Comparison of ENCODE assay signal across 13 cellular contexts in genomic region chr13:45332831-45333219, GRCh38. TPM values are rescaled to one million over a fixed set of nuclear protein-coding genes. Genes with fewer than 3 reads are reported as not detected.
DNase-seq lines count a peak whose midpoint lies in the region; ATAC-seq and TF ChIP-seq lines count a peak whose summit lies in the region.
"Had no signal": no experiment of that assay in that cellular context is flagged by ENCODE, and none has a peak within 500 bp of the region (broad histone marks: within the 10 kb centered on the region; RNA-seq: fewer than 3 reads in every experiment).

No MANE protein-coding gene starts in this region.

- ATAC-seq in PC-3: no peak
- no peak for ATAC-seq in stimulated activated memory B cell treated with anti-CD40 and anti-IgM and Interleukin-4, amounts not matched to agents 10 μg/mL and 1 μg/mL and 100 μg/mL, for 72 hours
- no peak for ATAC-seq in GM21528 (IDR thresholded peaks at IDR 0.05; ENCODE audit: low FRiP score, unreplicated experiment)
- ATAC-seq: activated T-cell treated with anti-CD3 and anti-CD28 coated beads, Interleukin-2, amount 50 U/mL, for 4 hours had no signal

- H3K4me3 Mint-ChIP-seq in MCF 10A (ENCODE audit: unreplicated experiment): no peak overlapping the region
- H3K4me3 Mint-ChIP-seq in endothelial cell (ENCODE audit: unreplicated experiment): no peak overlapping the region
- no peak overlapping the region for H3K4me3 Mint-ChIP-seq in stimulated activated memory B cell treated with anti-CD40 and anti-IgM and Interleukin-4, amounts not matched to agents 10 μg/mL and 1 μg/mL and 100 μg/mL, for 72 hours
- H3K4me3 Mint-ChIP-seq: activated T-cell treated with anti-CD3 and anti-CD28 coated beads, Interleukin-2, amount 50 U/mL, for 4 hours had no signal

- H3K27me3 Mint-ChIP-seq in MCF 10A (ENCODE audit: insufficient read depth, unreplicated experiment): no peaks in the 10 kb centered on the region
- H3K27me3 Mint-ChIP-seq in endothelial cell (ENCODE audit: unreplicated experiment): peaks cover 6% of the 10 kb centered on the region
- H3K27me3 Mint-ChIP-seq in stimulated activated memory B cell treated with anti-CD40 and anti-IgM and Interleukin-4, amounts not matched to agents 10 μg/mL and 1 μg/mL and 100 μg/mL, for 72 hours: no peaks in the 10 kb centered on the region

- peaks cover 30% of the 10 kb centered on the region for H3F3A ChIP-seq in PC-3 (ENCODE audit: low read length, unreplicated experiment)

- no peak overlapping the region for H2BK12ac ChIP-seq in trophoblast cell (ENCODE audit: low read length)

- no peak overlapping the region for H4K12ac ChIP-seq in trophoblast cell (ENCODE audit: low read depth, low read length)

- no peaks in the 10 kb centered on the region for H3K79me1 ChIP-seq in trophoblast cell (ENCODE audit: low read length)

- H3K9me3 Mint-ChIP-seq in MCF 10A (ENCODE audit: unreplicated experiment) (no peaks in the 10 kb centered on the region), endothelial cell (ENCODE audit: unreplicated experiment) (no peaks in the 10 kb centered on the region)
- no peaks in the 10 kb centered on the region for H3K9me3 Mint-ChIP-seq in stimulated activated memory B cell treated with anti-CD40 and anti-IgM and Interleukin-4, amounts not matched to agents 10 μg/mL and 1 μg/mL and 100 μg/mL, for 72 hours

- peaks cover 38% of the 10 kb centered on the region for H4K20me1 ChIP-seq in PC-3 (ENCODE audit: low read length)

- H3K4me1 Mint-ChIP-seq in MCF 10A (ENCODE audit: insufficient read depth, unreplicated experiment) (peaks cover 58% of the 10 kb centered on the region), endothelial cell (ENCODE audit: unreplicated experiment) (peaks cover 79% of the 10 kb centered on the region)
- peaks cover 78% of the 10 kb centered on the region for H3K4me1 Mint-ChIP-seq in stimulated activated memory B cell treated with anti-CD40 and anti-IgM and Interleukin-4, amounts not matched to agents 10 μg/mL and 1 μg/mL and 100 μg/mL, for 72 hours

- no peaks in the 10 kb centered on the region for H3K36me3 ChIP-seq in breast epithelium
- peaks cover 21% of the 10 kb centered on the region for H3K36me3 ChIP-seq in PC-3 (ENCODE audit: low read depth, low read length)
- H3K36me3 ChIP-seq in trophoblast cell (ENCODE audit: control insufficient read depth in 1 of 2, insufficient read depth in 2 of 2, low read length in 2 of 2): peaks cover 8 to 26% of the 10 kb centered on the region in 2 experiments

- H2AFZ ChIP-seq in PC-3 (ENCODE audit: low read length) (no peak overlapping the region), trophoblast cell (ENCODE audit: insufficient read depth, low read length, poor library complexity) (no peak overlapping the region)

- no CpG with 5 or more reads among the region's 3 CpGs for WGBS in trophoblast cell (ENCODE audit: extremely low coverage, insufficient coverage, insufficient read length)

- H3K4me1 ChIP-seq in breast epithelium (no peaks in the 10 kb centered on the region), PC-3 (ENCODE audit: insufficient read depth, low read length) (peaks cover 64% of the 10 kb centered on the region), trophoblast cell (ENCODE audit: control insufficient read depth in 1 of 2, insufficient read depth in 2 of 2, low read length in 2 of 2) (peaks cover 3 to 8% of the 10 kb centered on the region in 2 experiments)

- no peak overlapping the region for H3K23ac ChIP-seq in trophoblast cell (ENCODE audit: low read length)

- POLR2A ChIA-PET in MCF 10A (lab: Yijun Ruan, JAX): interaction anchor here (0.5 to 7.5 kb wide), 12 partner anchors 8 to 776 kb away, joined by 3 to 104 read pairs (median 4); partner anchors contain the start of genes COG3 and TPT1
- POLR2A ChIA-PET in PC-3 (lab: Charles Lee; ENCODE audit: unreplicated experiment): no interaction called here

- H3K27ac ChIP-seq in breast epithelium: peak overlapping the region in 1 of 2 donors; percentile 44
- peak overlapping the region; percentile 71 for H3K27ac ChIP-seq in PC-3 (ENCODE audit: low read length)
- no peak overlapping the region for H3K27ac ChIP-seq in trophoblast cell (ENCODE audit: low read depth, low read length)
- H3K27ac ChIP-seq: C4-2B had no signal

- CTCF ChIA-PET in MCF 10A (lab: Yijun Ruan, JAX): interaction anchor here (1.5 kb wide), 1 partner anchor 51 kb away, joined by 4 read pairs; no protein-coding TSS in a partner anchor
- CTCF ChIA-PET in PC-3 (lab: Charles Lee): interaction anchor here (0.6 kb wide), 1 partner anchor 902 kb away, joined by 3 read pairs; no protein-coding TSS in a partner anchor

- H3K18ac ChIP-seq in trophoblast cell (ENCODE audit: low read length): no peak overlapping the region

- no peaks in the 10 kb centered on the region for H3K9me2 ChIP-seq in PC-3 (replicated peaks; ENCODE audit: low read length)

- no TSS peak for BruUV-seq in MCF 10A (replicated peaks; lab: Mats Ljungman, UMichigan)
- BruUV-seq in PC-3 (replicated peaks; lab: Mats Ljungman, UMichigan): no TSS peak

- H3K27me3 ChIP-seq in breast epithelium (no peaks in the 10 kb centered on the region), PC-3 (ENCODE audit: low read length) (no peaks in the 10 kb centered on the region), trophoblast cell (ENCODE audit: insufficient read depth, low read length) (no peaks in the 10 kb centered on the region)

- H3K4me3 ChIP-seq in breast epithelium: no peak overlapping the region
- H3K4me3 ChIP-seq in PC-3 (ENCODE audit: low read length): no peak overlapping the region
- H3K4me3 ChIP-seq in trophoblast cell (ENCODE audit: low read depth, low read length): no peak overlapping the region

- H4K91ac ChIP-seq in trophoblast cell (ENCODE audit: low read depth, low read length): no peak overlapping the region

- no peak overlapping the region for H3K14ac ChIP-seq in trophoblast cell (ENCODE audit: low read length)

- H3K4me2 ChIP-seq in PC-3 (ENCODE audit: low read length): peak overlapping the region; percentile 14; the same call in 1 of the 2 replicates
- no peak overlapping the region for H3K4me2 ChIP-seq in trophoblast cell (ENCODE audit: low read length)

- no peak for TF ChIP-seq POLR2A in breast epithelium (IDR thresholded peaks at IDR 0.05)

- H3K9ac ChIP-seq in PC-3 (ENCODE audit: low read length) (no peak overlapping the region), trophoblast cell (ENCODE audit: low read length) (no peak overlapping the region)

- no peak overlapping the region for H2BK5ac ChIP-seq in trophoblast cell (ENCODE audit: low read depth, low read length, poor library complexity)

- no peak overlapping the region for H3K4ac ChIP-seq in trophoblast cell (ENCODE audit: low read depth, low read length)

- peaks cover 18% of the 10 kb centered on the region for H3K79me2 ChIP-seq in PC-3 (ENCODE audit: low read length)
- no peaks in the 10 kb centered on the region for H3K79me2 ChIP-seq in trophoblast cell (ENCODE audit: control insufficient read depth, insufficient read depth, low read length, poor library complexity)

- DNase-seq in MCF 10A (ENCODE audit: unreplicated experiment): no peak
- DNase-seq in breast epithelium (ENCODE audit: low spot score in 2 of 2): no peak
- DNase-seq in PC-3: no peak
- no peak for DNase-seq in endothelial cell (ENCODE audit: low spot score)
- no peak for DNase-seq in NCI-H2107 treated with DMSO at 0.1 percent for 48 hours (lab: John Stamatoyannopoulos, UW; ENCODE audit: unreplicated experiment)
- no peak for DNase-seq in trophoblast cell
- DNase-seq: activated T-cell treated with anti-CD3 and anti-CD28 coated beads, Interleukin-2, amount 50 U/mL, for 4 hours; caudate nucleus; NCI-H2227 treated with DMSO at 0.1 percent for 48 hours; RPMI8226 had no signal

- H2BK120ac ChIP-seq in trophoblast cell (ENCODE audit: insufficient read depth, low read length, poor library complexity): no peak overlapping the region

- H3K9me3 ChIP-seq in breast epithelium (no peaks in the 10 kb centered on the region), PC-3 (ENCODE audit: low read length) (no peaks in the 10 kb centered on the region), trophoblast cell (ENCODE audit: insufficient read depth, low read depth, low read length) (peaks cover 3% of the 10 kb centered on the region)

- no peak overlapping the region for H2AK5ac ChIP-seq in trophoblast cell (ENCODE audit: low read length)

- H3K36me3 Mint-ChIP-seq in MCF 10A (ENCODE audit: insufficient read depth, unreplicated experiment) (peaks cover 46% of the 10 kb centered on the region), endothelial cell (ENCODE audit: low read depth, unreplicated experiment) (peaks cover 31% of the 10 kb centered on the region)
- H3K36me3 Mint-ChIP-seq in stimulated activated memory B cell treated with anti-CD40 and anti-IgM and Interleukin-4, amounts not matched to agents 10 μg/mL and 1 μg/mL and 100 μg/mL, for 72 hours: peaks cover 39% of the 10 kb centered on the region

- intact Hi-C loops in MCF 10A (cut with micrococcal nuclease): no loop called here
- intact Hi-C loops in breast epithelium (cut with DNase I; ENCODE audit: low total_unique reads): no loop called here
- intact Hi-C loops in PC-3 (cut with micrococcal nuclease): no loop called here

- H3K27ac Mint-ChIP-seq in MCF 10A (ENCODE audit: low read depth, unreplicated experiment): peak overlapping the region; percentile 89
- peak overlapping the region; percentile 64 for H3K27ac Mint-ChIP-seq in endothelial cell (ENCODE audit: unreplicated experiment)
- peak overlapping the region; percentile 64 for H3K27ac Mint-ChIP-seq in stimulated activated memory B cell treated with anti-CD40 and anti-IgM and Interleukin-4, amounts not matched to agents 10 μg/mL and 1 μg/mL and 100 μg/mL, for 72 hours

- no peak overlapping the region for H4K8ac ChIP-seq in trophoblast cell (ENCODE audit: low read depth, low read length)

- no peak for TF ChIP-seq CTCF in MCF 10A (IDR thresholded peaks at IDR 0.05; ENCODE audit: unreplicated experiment)
- TF ChIP-seq CTCF in breast epithelium (IDR thresholded peaks at IDR 0.05): no peak
- TF ChIP-seq CTCF in PC-3 (conservative IDR thresholded peaks at IDR 0.05; ENCODE audit: low read depth, low read length): no peak
- TF ChIP-seq CTCF in endothelial cell (IDR thresholded peaks at IDR 0.05; ENCODE audit: unreplicated experiment): no peak

RNA-seq across cellular contexts. Expression of gene TPT1, which starts 8.2 kb away (rescaled TPM):
- total RNA-seq in MCF 10A (2022): 4,896 and 5,827 TPM in 2 replicates
- total RNA-seq in breast epithelium: 1,000 to 10,000 TPM; 3,213 to 3,932 (median 3,461) TPM
- total RNA-seq in PC-3 (2014; rRNA removed): 948 and 982 TPM in 2 replicates
- total RNA-seq in endothelial cell (ENCODE audit: unreplicated experiment): 7,126 TPM
- polyA plus RNA-seq in trophoblast cell (2013): 3,985 and 4,109 TPM in 2 replicates
